ENCODE assay signal across 10 cellular contexts in genomic region chr2:188979119-188979729, GRCh38. TPM values are rescaled to one million over a fixed set of nuclear protein-coding genes. Genes with fewer than 3 reads are reported as not detected.
DNase-seq lines count a peak whose midpoint lies in the region; ATAC-seq and TF ChIP-seq lines count a peak whose summit lies in the region.
"Had no signal": no experiment of that assay in that cellular context is flagged by ENCODE, and none has a peak within 500 bp of the region (broad histone marks: within the 10 kb centered on the region; RNA-seq: fewer than 3 reads in every experiment).

No MANE protein-coding gene starts in this region.

- 15% methylated on average over 1 of the region's 1 CpG for WGBS in suprapubic skin

- no peaks in the 10 kb centered on the region for H3K36me3 ChIP-seq in duodenal mucosa (ENCODE audit: control insufficient read depth in 1 of 2, insufficient read depth in 2 of 2, low read length in 2 of 2)
- H3K36me3 ChIP-seq in suprapubic skin, result no peaks in the 10 kb centered on the region
- H3K36me3 ChIP-seq: BLaER1 treated with 17β-estradiol and CSF1 and Interleukin-3, amounts not matched to agents 10 nM and 100 nM had no signal

- peak overlapping the region; percentile 56 for H3K27ac ChIP-seq in duodenal mucosa (ENCODE audit: low read depth, low read length)
- peak overlapping the region; percentile 85 for H3K27ac ChIP-seq in suprapubic skin
- H3K27ac ChIP-seq: BLaER1 treated with 17β-estradiol and CSF1 and Interleukin-3, amounts not matched to agents 10 nM and 100 nM had no signal

- no peaks in the 10 kb centered on the region for H3K27me3 ChIP-seq in duodenal mucosa (ENCODE audit: control insufficient read depth in 1 of 2, insufficient read depth in 2 of 2, low read length in 2 of 2)
- no peaks in the 10 kb centered on the region for H3K27me3 ChIP-seq in suprapubic skin
- H3K27me3 ChIP-seq: BLaER1 treated with 17β-estradiol and CSF1 and Interleukin-3, amounts not matched to agents 10 nM and 100 nM had no signal

- no peak for TF ChIP-seq CTCF in suprapubic skin (IDR thresholded peaks at IDR 0.05)

- peak overlapping the region; percentile 46 for H3K4me3 Mint-ChIP-seq in activated T-cell treated with anti-CD3 and anti-CD28 coated beads, Interleukin-2, amount 50 U/mL, for 24 hours

- H3K27me3 Mint-ChIP-seq in activated T-cell treated with anti-CD3 and anti-CD28 coated beads, Interleukin-2, amount 50 U/mL, for 24 hours, result peaks cover 13% of the 10 kb centered on the region

- ATAC-seq in HG03066 (IDR thresholded peaks at IDR 0.05; ENCODE audit: low read depth, unreplicated experiment), result peak; percentile 4

- no peaks in the 10 kb centered on the region for H3K9me3 Mint-ChIP-seq in activated T-cell treated with anti-CD3 and anti-CD28 coated beads, Interleukin-2, amount 50 U/mL, for 24 hours

- no peaks in the 10 kb centered on the region for H3K9me3 ChIP-seq in duodenal mucosa (ENCODE audit: control insufficient read depth in 1 of 2, low read length in 2 of 2)
- H3K9me3 ChIP-seq in suprapubic skin, result no peaks in the 10 kb centered on the region
- H3K9me3 ChIP-seq: BLaER1 treated with 17β-estradiol and CSF1 and Interleukin-3, amounts not matched to agents 10 nM and 100 nM had no signal

- no peak for TF ChIP-seq POLR2A in suprapubic skin (IDR thresholded peaks at IDR 0.05)

- H3K27ac Mint-ChIP-seq in activated T-cell treated with anti-CD3 and anti-CD28 coated beads, Interleukin-2, amount 50 U/mL, for 24 hours, result peak overlapping the region; percentile 90

- peaks cover 21% of the 10 kb centered on the region for H3K4me1 Mint-ChIP-seq in activated T-cell treated with anti-CD3 and anti-CD28 coated beads, Interleukin-2, amount 50 U/mL, for 24 hours (ENCODE audit: low read depth)

- H3K4me1 ChIP-seq in duodenal mucosa (ENCODE audit: control insufficient read depth in 1 of 2, insufficient read depth in 2 of 2, low read length in 2 of 2) (no peaks in the 10 kb centered on the region), suprapubic skin (peaks cover 6% of the 10 kb centered on the region)
- H3K4me1 ChIP-seq: BLaER1 treated with 17β-estradiol and CSF1 and Interleukin-3, amounts not matched to agents 10 nM and 100 nM had no signal

- H3K36me3 Mint-ChIP-seq in activated T-cell treated with anti-CD3 and anti-CD28 coated beads, Interleukin-2, amount 50 U/mL, for 24 hours (ENCODE audit: low read depth), result no peaks in the 10 kb centered on the region

- H3K9ac ChIP-seq in duodenal mucosa (ENCODE audit: low read depth in 1 of 2, low read length in 2 of 2), result peak overlapping the region in 1 of 2 donors; percentile 33
- H3K9ac ChIP-seq: BLaER1 treated with 17β-estradiol and CSF1 and Interleukin-3, amounts not matched to agents 10 nM and 100 nM had no signal

- TF ChIP-seq EP300 in suprapubic skin (IDR thresholded peaks at IDR 0.05), result no peak

- H3K4me3 ChIP-seq in duodenal mucosa (ENCODE audit: low read depth in 1 of 2, low read length in 2 of 2) (no peak overlapping the region), suprapubic skin (peak overlapping the region; percentile 19)
- H3K4me3 ChIP-seq: BLaER1 treated with 17β-estradiol and CSF1 and Interleukin-3, amounts not matched to agents 10 nM and 100 nM had no signal

- DNase-seq in activated T-cell treated with anti-CD3 and anti-CD28 coated beads, Interleukin-2, amount 50 U/mL, for 24 hours, result no peak
- DNase-seq in activated T-cell treated with anti-CD3 and anti-CD28 coated beads, Interleukin-2, amount 50 U/mL, for 48 hours, result no peak
- no peak for DNase-seq in suprapubic skin (ENCODE audit: low spot score in 2 of 2)
- DNase-seq in iPS-NIHi7 (ENCODE audit: extremely low spot score), result no peak
- DNase-seq in mesenteric fat pad (ENCODE audit: low spot score), result no peak
- DNase-seq in foreskin melanocyte, result no peak
- DNase-seq: stimulated activated naive CD4-positive, alpha-beta T cell had no signal

RNA-seq across cellular contexts. Expression of gene COL3A1, which starts 5.1 kb away (rescaled TPM):
- 10 to 100 TPM; 19.2 to 73.2 (median 54.9) TPM for total RNA-seq in suprapubic skin
- 351 TPM for total RNA-seq in mesenteric fat pad
